8 cellular contexts compared by ENCODE assay signal in genomic region chr1:120414911-120415480, GRCh38. TPM values are rescaled to one million over a fixed set of nuclear protein-coding genes. Genes with fewer than 3 reads are reported as not detected.
DNase-seq lines count a peak whose midpoint lies in the region; ATAC-seq lines count a peak whose summit lies in the region.
"Not testable (repeated sequence)": the region's sequence is repeated elsewhere in the genome, so short reads cannot be mapped to it uniquely, and the experiment has no call there.

Gene NBPF8 (plus strand): TSS chr1:120415035. CDS start chr1:120436523, 21,488 bp downstream.

- DNase-seq in A172 (ENCODE audit: low spot score) (peak; percentile 16), NCI-H82 (lab: John Stamatoyannopoulos, UW) (peak; percentile 72), left kidney (ENCODE audit: low read depth, low spot score) (peak; percentile 81)
- peak; percentile 78 for DNase-seq in activated CD4-positive, alpha-beta memory T cell treated with anti-CD3 and anti-CD28 coated beads, Interleukin-2, amount 10 ng/mL, durations not matched to agents 7 days and 5 days
- peak; percentile 44 to 56 for DNase-seq in stimulated activated CD4-positive, alpha-beta T cell treated with anti-CD3 and anti-CD28 coated beads, Interleukin-15, amount 100 ng/mL, for 1 hour (ENCODE audit: low read depth in 1 of 2, low spot score in 1 of 2)

- H3K4me1 Mint-ChIP-seq in activated CD4-positive, alpha-beta memory T cell treated with anti-CD3 and anti-CD28 coated beads, Interleukin-2, amount 10 ng/mL, durations not matched to agents 7 days and 5 days; dendritic cell treated with granulocyte-macrophage colony-stimulating factor and Interleukin-4, amounts not matched to agents 40 ng/mL and 50 ng/mL, for 4 days (ENCODE audit: low read depth): not testable (repeated sequence)

- CTCF ChIA-PET in activated CD4-positive, alpha-beta memory T cell treated with anti-CD3 and anti-CD28 coated beads, Interleukin-2, amount 10 ng/mL, durations not matched to agents 7 days and 5 days (lab: Charles Lee), result not testable (repeated sequence)

- H3K27ac Mint-ChIP-seq in activated CD4-positive, alpha-beta memory T cell treated with anti-CD3 and anti-CD28 coated beads, Interleukin-2, amount 10 ng/mL, durations not matched to agents 7 days and 5 days, result peak within 1 kb of the TSS; percentile 75
- H3K27ac Mint-ChIP-seq in dendritic cell treated with granulocyte-macrophage colony-stimulating factor and Interleukin-4, amounts not matched to agents 40 ng/mL and 50 ng/mL, for 4 days, result peak within 1 kb of the TSS; percentile 79

- H3K27me3 Mint-ChIP-seq in activated CD4-positive, alpha-beta memory T cell treated with anti-CD3 and anti-CD28 coated beads, Interleukin-2, amount 10 ng/mL, durations not matched to agents 7 days and 5 days; dendritic cell treated with granulocyte-macrophage colony-stimulating factor and Interleukin-4, amounts not matched to agents 40 ng/mL and 50 ng/mL, for 4 days: not testable (repeated sequence)

- peak; percentile 94 for ATAC-seq in GM19351 (IDR thresholded peaks at IDR 0.05; ENCODE audit: unreplicated experiment)
- peak; percentile 96 for ATAC-seq in HG03342 (IDR thresholded peaks at IDR 0.05; ENCODE audit: unreplicated experiment)

- POLR2A ChIA-PET in activated CD4-positive, alpha-beta memory T cell treated with anti-CD3 and anti-CD28 coated beads, Interleukin-2, amount 10 ng/mL, durations not matched to agents 7 days and 5 days (lab: Charles Lee), result not testable (repeated sequence)

- intact Hi-C loops in dendritic cell treated with granulocyte-macrophage colony-stimulating factor and Interleukin-4, amounts not matched to agents 40 ng/mL and 50 ng/mL, for 4 days (cut with micrococcal nuclease), result not testable (repeated sequence)

- H3K9me3 Mint-ChIP-seq in activated CD4-positive, alpha-beta memory T cell treated with anti-CD3 and anti-CD28 coated beads, Interleukin-2, amount 10 ng/mL, durations not matched to agents 7 days and 5 days; dendritic cell treated with granulocyte-macrophage colony-stimulating factor and Interleukin-4, amounts not matched to agents 40 ng/mL and 50 ng/mL, for 4 days: not testable (repeated sequence)

- H3K4me3 Mint-ChIP-seq in activated CD4-positive, alpha-beta memory T cell treated with anti-CD3 and anti-CD28 coated beads, Interleukin-2, amount 10 ng/mL, durations not matched to agents 7 days and 5 days, result peak within 1 kb of the TSS; percentile 85
- H3K4me3 Mint-ChIP-seq in dendritic cell treated with granulocyte-macrophage colony-stimulating factor and Interleukin-4, amounts not matched to agents 40 ng/mL and 50 ng/mL, for 4 days, result peak within 1 kb of the TSS; percentile 92

- H3K36me3 Mint-ChIP-seq in activated CD4-positive, alpha-beta memory T cell treated with anti-CD3 and anti-CD28 coated beads, Interleukin-2, amount 10 ng/mL, durations not matched to agents 7 days and 5 days (ENCODE audit: low read depth); dendritic cell treated with granulocyte-macrophage colony-stimulating factor and Interleukin-4, amounts not matched to agents 40 ng/mL and 50 ng/mL, for 4 days (ENCODE audit: low read depth): not testable (repeated sequence)

RNA-seq across cellular contexts. Expression of gene NBPF8, which starts in this region (rescaled TPM):
- total RNA-seq in A172 (2014; rRNA removed; shearing (Covaris generic)), result 6.8 and 10.2 TPM in 2 replicates
- 10 to 100 TPM; 52.4 to 53.0 TPM for total RNA-seq in activated CD4-positive, alpha-beta memory T cell treated with anti-CD3 and anti-CD28 coated beads, Interleukin-2, amount 10 ng/mL, durations not matched to agents 7 days and 5 days

Comparison
In these comparisons a context has a peak if more than half of its experiments do, and no peak if none do; other contexts are left out.
1. Peak in every context shown above with its lines: DNase-seq and ATAC-seq.
2. DNase-seq: peak in every context shown above with its lines; median percentile 81 in left kidney; 78 in activated CD4-positive, alpha-beta memory T cell treated with anti-CD3 and anti-CD28 coated beads, Interleukin-2, amount 10 ng/mL, durations not matched to agents 7 days and 5 days; 72 in NCI-H82; 50 in stimulated activated CD4-positive, alpha-beta T cell treated with anti-CD3 and anti-CD28 coated beads, Interleukin-15, amount 100 ng/mL, for 1 hour; 16 in A172.